In genomic region chr11:64674774-64675173, GRCh38 we compare ENCODE assay signal across 18 cellular contexts. TPM values are rescaled to one million over a fixed set of nuclear protein-coding genes. Genes with fewer than 3 reads are reported as not detected.
A peak's percentile ranks its signal among the peaks of the same experiment; 100 is the strongest.
DNase-seq lines count a peak whose midpoint lies in the region; ATAC-seq and TF ChIP-seq lines count a peak whose summit lies in the region.
"Had no signal": no experiment of that assay in that cellular context is flagged by ENCODE, and none has a peak within 500 bp of the region (broad histone marks: within the 10 kb centered on the region; RNA-seq: fewer than 3 reads in every experiment).

No MANE protein-coding gene starts in this region.

- DNase-seq in osteoblast (ENCODE audit: insufficient read length, low spot score, missing footprints) (no peak), dermis blood vessel endothelial cell (no peak), KG1 (lab: John Stamatoyannopoulos, UW) (no peak)
- no peak for DNase-seq in activated CD4-positive, alpha-beta T cell treated with anti-CD3 and anti-CD28 coated beads, Interleukin-2, amount 50 U/mL, for 4 hours
- DNase-seq in activated CD8-positive, alpha-beta memory T cell treated with anti-CD3 and anti-CD28 coated beads, Interleukin-2, amount 50 U/mL, for 4 hours = no peak
- DNase-seq: activated effector memory CD4-positive, alpha-beta T cell treated with Interleukin-2 at 50 U/mL for 16 hours; CD4-positive, alpha-beta memory T cell; mesendoderm; NCI-H2029; NCI-H510A treated with DMSO at 0.1 percent for 48 hours; T-helper 17 cell; upper lobe of right lung had no signal

- no peaks in the 10 kb centered on the region for H3K9me3 ChIP-seq in BLaER1 treated with 17β-estradiol and CSF1 and Interleukin-3, amounts not matched to agents 10 nM and 100 nM (replicated peaks in 1 of 11)
- no peaks in the 10 kb centered on the region for H3K9me3 ChIP-seq in osteoblast (ENCODE audit: low read depth, low read length)
- H3K9me3 ChIP-seq: HAP-1, upper lobe of right lung had no signal

- no peak overlapping the region for H2AFZ ChIP-seq in osteoblast (ENCODE audit: low read length)
- H2AFZ ChIP-seq: hepatocyte had no signal

- no peaks in the 10 kb centered on the region for H3K36me3 ChIP-seq in BLaER1 treated with 17β-estradiol and CSF1 and Interleukin-3, amounts not matched to agents 10 nM and 100 nM
- H3K36me3 ChIP-seq in osteoblast (ENCODE audit: insufficient read depth, low read length) = no peaks in the 10 kb centered on the region
- H3K36me3 ChIP-seq: HAP-1, upper lobe of right lung had no signal

- peak overlapping the region in 3 of 10 experiments; percentile 2 to 20 (median 4); a peak in 2 of 20 replicates for H3K4me3 ChIP-seq in BLaER1 treated with 17β-estradiol and CSF1 and Interleukin-3, amounts not matched to agents 10 nM and 100 nM
- H3K4me3 ChIP-seq in osteoblast (ENCODE audit: insufficient read depth, low read length) = no peak overlapping the region
- H3K4me3 ChIP-seq: HAP-1, hepatocyte, upper lobe of right lung had no signal

- peaks cover 69 to 85% (median 78%) of the 10 kb centered on the region in 10 experiments for H3K4me1 ChIP-seq in BLaER1 treated with 17β-estradiol and CSF1 and Interleukin-3, amounts not matched to agents 10 nM and 100 nM
- H3K4me1 ChIP-seq in osteoblast (ENCODE audit: insufficient read depth, low read length) = peaks cover 15% of the 10 kb centered on the region
- H3K4me1 ChIP-seq: HAP-1, upper lobe of right lung had no signal

- H4K20me1 ChIP-seq in BLaER1 treated with 17β-estradiol and CSF1 and Interleukin-3, amounts not matched to agents 10 nM and 100 nM = no peaks in the 10 kb centered on the region
- no peaks in the 10 kb centered on the region for H4K20me1 ChIP-seq in osteoblast (ENCODE audit: insufficient read depth, low read length)

- H3K27ac ChIP-seq in BLaER1 treated with 17β-estradiol and CSF1 and Interleukin-3, amounts not matched to agents 10 nM and 100 nM = peak overlapping the region in 10 of 11 experiments; percentile 25 to 75 (median 69); a peak in 16 of 22 replicates
- peak overlapping the region; percentile 4 for H3K27ac ChIP-seq in osteoblast (ENCODE audit: low read depth, low read length)
- H3K27ac ChIP-seq: hepatocyte, upper lobe of right lung had no signal

- no peaks in the 10 kb centered on the region for H3K79me2 ChIP-seq in osteoblast (ENCODE audit: insufficient read depth, low read length)
- H3K79me2 ChIP-seq: hepatocyte had no signal

- peak overlapping the region in 5 of 11 experiments; percentile 1 to 66 (median 57); a peak in 3 of 22 replicates for H3K9ac ChIP-seq in BLaER1 treated with 17β-estradiol and CSF1 and Interleukin-3, amounts not matched to agents 10 nM and 100 nM

- no peak for TF ChIP-seq CTCF in osteoblast (IDR thresholded peaks at IDR 0.05; ENCODE audit: extremely low read depth, low read depth, low read length)

- no peaks in the 10 kb centered on the region for H3K27me3 ChIP-seq in BLaER1 treated with 17β-estradiol and CSF1 and Interleukin-3, amounts not matched to agents 10 nM and 100 nM
- peaks cover 29% of the 10 kb centered on the region for H3K27me3 ChIP-seq in osteoblast (ENCODE audit: insufficient read depth, low read length)

- ATAC-seq in GM19324 (IDR thresholded peaks at IDR 0.05; ENCODE audit: low FRiP score, unreplicated experiment) (peak; percentile 52), HG03571 (IDR thresholded peaks at IDR 0.05; ENCODE audit: unreplicated experiment) (peak; percentile 53)
- ATAC-seq: T-helper 17 cell had no signal

- peak overlapping the region; percentile 75 to 95 (median 86) for H3K4me2 ChIP-seq in BLaER1 treated with 17β-estradiol and CSF1 and Interleukin-3, amounts not matched to agents 10 nM and 100 nM
- peak overlapping the region; percentile 8 for H3K4me2 ChIP-seq in osteoblast (ENCODE audit: insufficient read depth, low read length)
- H3K4me2 ChIP-seq: hepatocyte had no signal

RNA-seq across cellular contexts. Expression of gene NRXN2, which starts 48.2 kb away (rescaled TPM):
- total RNA-seq in osteoblast (62.5 and 90.1 TPM in 2 replicates), dermis blood vessel endothelial cell (not detected in 2 replicates)
- total RNA-seq: M059J had no signal

Comparison
In these comparisons a context has a peak if more than half of its experiments do, and no peak if none do; other contexts are left out.
1. RNA of gene NRXN2, which starts 48.2 kb away (total RNA-seq): 62.5 to 90.1 TPM in osteoblast; not detected in dermis blood vessel endothelial cell; every median in the first group is over 10 times any median in the second.